9 cellular contexts compared by ENCODE assay signal in genomic region chr9:128073260-128073886, GRCh38. TPM values are rescaled to one million over a fixed set of nuclear protein-coding genes. Genes with fewer than 3 reads are reported as not detected.
DNase-seq lines count a peak whose midpoint lies in the region; ATAC-seq, FAIRE-seq and TF ChIP-seq lines count a peak whose summit lies in the region.
"Had no signal": no experiment of that assay in that cellular context is flagged by ENCODE, and none has a peak within 500 bp of the region (broad histone marks: within the 10 kb centered on the region; RNA-seq: fewer than 3 reads in every experiment).

No MANE protein-coding gene starts in this region.

- H3K9me3 Mint-ChIP-seq in stimulated activated effector memory CD8-positive, alpha-beta T cell treated with anti-CD3 and anti-CD28 coated beads, Interleukin-12 subunit alpha, Interleukin-12 subunit beta, amount 100 ng/mL, for 72 hours: no peaks in the 10 kb centered on the region
- H3K9me3 Mint-ChIP-seq: stimulated activated naive CD8-positive, alpha-beta T cell treated with anti-CD3 and anti-CD28 coated beads, Interleukin-15, amount 100 ng/mL, for 72 hours had no signal

- H3K27ac ChIP-seq in HL-60 (replicated peaks) (peak overlapping the region; percentile 74), VCaP (peak overlapping the region; percentile 99), right atrium auricular region (peak overlapping the region; percentile 79 to 85)

- DNase-seq in HL-60 (ENCODE audit: low read depth in 1 of 2, low spot score in 1 of 2): no peak
- no peak for DNase-seq in right atrium auricular region (ENCODE audit: low spot score)
- no peak for DNase-seq in stimulated activated effector memory CD8-positive, alpha-beta T cell treated with anti-CD3 and anti-CD28 coated beads, Interleukin-12 subunit alpha, Interleukin-12 subunit beta, amount 100 ng/mL, for 72 hours (ENCODE audit: low spot score in 2 of 2)
- no peak for DNase-seq in T-helper 9 cell
- no peak for DNase-seq in NOMO-1 treated with DMSO at 0.1 percent for 48 hours (lab: John Stamatoyannopoulos, UW; ENCODE audit: unreplicated experiment)
- DNase-seq in NCI-H2081 (lab: John Stamatoyannopoulos, UW): no peak
- no peak for DNase-seq in D721Med (ENCODE audit: insufficient read length, low spot score)
- DNase-seq: stimulated activated naive CD8-positive, alpha-beta T cell treated with anti-CD3 and anti-CD28 coated beads, Interleukin-15, amount 100 ng/mL, for 72 hours had no signal

- TF ChIP-seq CTCF in HL-60 (IDR thresholded peaks at IDR 0.05; ENCODE audit: insufficient read depth, low read length) (no peak), VCaP (conservative IDR thresholded peaks at IDR 0.05) (no peak), right atrium auricular region (IDR thresholded peaks at IDR 0.05) (no peak), D721Med (IDR thresholded peaks at IDR 0.05; ENCODE audit: insufficient read depth, missing control alignments) (no peak)

- no peaks in the 10 kb centered on the region for H3K36me3 ChIP-seq in right atrium auricular region

- H3K27me3 ChIP-seq in HL-60 (ENCODE audit: insufficient read depth, poor library complexity, severe bottlenecking): no peaks in the 10 kb centered on the region
- no peaks in the 10 kb centered on the region for H3K27me3 ChIP-seq in right atrium auricular region

- no peaks in the 10 kb centered on the region for H3K9me3 ChIP-seq in right atrium auricular region

- peaks cover 14% of the 10 kb centered on the region for H3K36me3 Mint-ChIP-seq in stimulated activated effector memory CD8-positive, alpha-beta T cell treated with anti-CD3 and anti-CD28 coated beads, Interleukin-12 subunit alpha, Interleukin-12 subunit beta, amount 100 ng/mL, for 72 hours

- H3K27ac Mint-ChIP-seq in stimulated activated effector memory CD8-positive, alpha-beta T cell treated with anti-CD3 and anti-CD28 coated beads, Interleukin-12 subunit alpha, Interleukin-12 subunit beta, amount 100 ng/mL, for 72 hours: peak overlapping the region; percentile 92

- peaks cover 0 to 61% of the 10 kb centered on the region in 2 donors for H3K4me1 ChIP-seq in right atrium auricular region

- peaks cover 47% of the 10 kb centered on the region for H3K4me1 Mint-ChIP-seq in stimulated activated effector memory CD8-positive, alpha-beta T cell treated with anti-CD3 and anti-CD28 coated beads, Interleukin-12 subunit alpha, Interleukin-12 subunit beta, amount 100 ng/mL, for 72 hours

- H3K4me3 ChIP-seq in HL-60 (replicated peaks; ENCODE audit: insufficient read depth, low read length) (no peak overlapping the region), right atrium auricular region (no peak overlapping the region)

- no peak for ATAC-seq in stimulated activated effector memory CD8-positive, alpha-beta T cell treated with anti-CD3 and anti-CD28 coated beads, Interleukin-12 subunit alpha, Interleukin-12 subunit beta, amount 100 ng/mL, for 72 hours
- ATAC-seq: stimulated activated naive CD8-positive, alpha-beta T cell treated with anti-CD3 and anti-CD28 coated beads, Interleukin-15, amount 100 ng/mL, for 72 hours had no signal

- no peak overlapping the region for H3K4me3 Mint-ChIP-seq in stimulated activated effector memory CD8-positive, alpha-beta T cell treated with anti-CD3 and anti-CD28 coated beads, Interleukin-12 subunit alpha, Interleukin-12 subunit beta, amount 100 ng/mL, for 72 hours

- no peak for FAIRE-seq in D721Med (lab: Jason Lieb, UNC)

RNA-seq across cellular contexts. Expression of gene SLC25A25, which starts 5.3 kb away (rescaled TPM):
- total RNA-seq in right atrium auricular region: 10 to 100 TPM in 1 of 2 donors, 1 to 10 TPM in 1; 8.2 to 11.8 TPM

RNA-seq across cellular contexts. Expression of gene NAIF1, which starts 6.3 kb away (rescaled TPM):
- total RNA-seq in right atrium auricular region: 1 to 10 TPM; 5.8 to 8.2 TPM

RNA-seq across cellular contexts. Expression of gene PTGES2, which starts 54.2 kb away (rescaled TPM):
- 100 to 1,000 TPM; 114 to 118 TPM for total RNA-seq in right atrium auricular region
